ENCODE assay signal across 6 cellular contexts in the genomic region with DNA sequence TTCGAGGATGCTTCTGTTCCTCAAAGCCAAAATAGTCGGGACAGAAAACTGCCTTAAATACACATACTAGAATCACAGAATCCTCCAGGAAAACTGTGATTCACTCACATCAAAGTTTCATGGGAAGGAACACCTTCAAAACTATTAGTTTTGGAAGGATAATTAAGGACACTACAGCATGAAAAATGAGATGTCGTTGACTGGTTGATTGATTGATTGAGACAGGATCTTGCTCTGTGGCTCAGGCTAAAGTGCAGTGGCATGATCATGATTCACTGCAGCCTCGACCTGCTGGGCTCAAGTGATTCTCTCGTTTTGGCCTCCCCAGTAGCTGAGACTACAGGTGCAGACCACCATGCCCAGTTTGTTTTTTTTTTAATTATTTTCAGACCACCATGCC.
"Had no signal": no experiment of that assay in that cellular context is flagged by ENCODE, and none has a peak within 500 bp of the region (broad histone marks: within the 10 kb centered on the region; RNA-seq: fewer than 3 reads in every experiment).

No MANE protein-coding gene starts in this region.

- DNase-seq: H7, KG1 had no signal

- H3K4me3 ChIP-seq: GM23338, HAP-1 had no signal

- H3K36me3 ChIP-seq: HAP-1 had no signal

- H3K9me3 ChIP-seq: HAP-1 had no signal

- H2AFZ ChIP-seq: GM23338 had no signal

- H3K27ac ChIP-seq: HL-60 had no signal

- FAIRE-seq: HepG2 had no signal

- H3K4me2 ChIP-seq: GM23338 had no signal
